Comparison of ENCODE assay signal across 2 cellular contexts in the genomic region with DNA sequence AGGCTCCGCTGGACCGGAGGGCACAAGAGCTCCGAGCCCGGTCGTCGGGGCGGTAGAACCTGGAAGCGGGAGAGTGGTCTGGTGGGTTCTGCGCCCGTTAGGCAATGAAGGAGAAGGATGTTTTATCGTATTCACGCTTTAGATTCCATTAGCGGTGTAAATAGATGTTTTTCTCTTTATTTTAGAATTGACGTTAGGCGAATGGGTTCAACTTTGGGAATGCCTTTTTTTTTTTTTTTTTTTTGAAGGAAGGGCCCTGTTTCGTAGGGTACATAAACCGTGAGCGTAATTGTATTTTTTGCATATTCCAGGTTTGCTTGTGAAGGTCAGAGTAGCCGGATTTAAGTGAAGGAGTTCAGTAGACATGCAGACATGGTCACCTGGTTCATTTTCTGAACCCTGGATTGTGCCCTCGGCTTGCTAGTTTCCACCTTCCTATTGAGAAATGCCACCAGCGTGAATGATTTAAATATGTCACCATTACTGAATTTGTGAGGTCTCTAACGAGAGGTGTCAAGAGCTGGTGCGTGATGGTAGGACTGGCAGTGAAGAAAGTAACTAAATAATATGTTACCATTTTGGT.
TF ChIP-seq lines count a peak whose summit lies in the region.

No MANE protein-coding gene starts in this region.

TF ChIP-seq in H1, 55 proteins besides CTCF, POLR2A, EP300 and RAD21:
- TF ChIP-seq CREB1 (IDR thresholded peaks at IDR 0.05) = no peak
- TF ChIP-seq SP2 (IDR thresholded peaks at IDR 0.05; ENCODE audit: low read length) = no peak
- TF ChIP-seq SIX5 (IDR thresholded peaks at IDR 0.05; ENCODE audit: low read depth, low read length) = no peak
- TF ChIP-seq ASH2L (IDR thresholded peaks at IDR 0.05; ENCODE audit: low read length) = peak; percentile 1
- TF ChIP-seq HDAC2 (IDR thresholded peaks at IDR 0.05; ENCODE audit: borderline replicate concordance in 1 of 2, low read depth in 2 of 2, low read length in 2 of 2) = no peak

TF ChIP-seq in GM12891, 5 proteins besides CTCF, POLR2A, EP300 and RAD21:
- TF ChIP-seq POLR2AphosphoS5 (IDR thresholded peaks at IDR 0.05; ENCODE audit: low read depth, low read length) (no peak), PAX5 (IDR thresholded peaks at IDR 0.05; ENCODE audit: insufficient read depth, low read length, severe bottlenecking) (no peak), TAF1 (IDR thresholded peaks at IDR 0.05; ENCODE audit: low read depth, low read length) (no peak), POU2F2 (IDR thresholded peaks at IDR 0.05; ENCODE audit: low read depth, low read length) (no peak), SPI1 (IDR thresholded peaks at IDR 0.05; ENCODE audit: low read depth, low read length) (no peak)
